ENCODE assay signal across 1 cellular context in the genomic region with DNA sequence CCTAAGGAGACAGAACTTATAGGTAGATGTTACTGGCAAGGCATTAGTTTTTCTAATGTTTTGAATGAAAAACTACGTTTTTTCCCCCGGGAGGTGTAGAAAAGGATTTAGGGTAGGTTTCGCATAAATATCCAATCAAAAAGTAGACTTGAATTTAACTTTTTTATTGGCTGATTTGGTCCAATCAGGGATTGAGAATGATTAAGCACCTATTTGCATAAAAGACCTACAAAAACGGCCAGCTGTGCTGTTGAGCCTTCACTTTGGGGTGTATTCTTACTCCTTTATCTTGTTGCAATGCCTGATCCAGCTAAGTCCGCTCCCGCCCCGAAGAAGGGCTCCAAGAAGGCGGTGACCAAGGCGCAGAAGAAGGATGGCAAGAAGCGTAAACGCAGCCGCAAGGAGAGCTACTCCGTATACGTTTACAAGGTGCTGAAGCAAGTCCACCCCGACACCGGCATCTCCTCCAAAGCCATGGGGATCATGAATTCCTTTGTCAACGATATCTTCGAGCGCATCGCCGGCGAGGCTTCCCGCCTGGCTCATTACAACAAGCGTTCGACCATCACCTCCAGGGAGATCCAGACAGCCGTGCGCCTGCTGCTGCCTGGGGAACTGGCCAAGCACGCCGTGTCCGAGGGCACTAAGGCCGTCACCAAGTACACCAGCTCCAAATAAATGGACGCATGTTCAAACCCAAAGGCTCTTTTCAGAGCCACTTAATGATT.
TF ChIP-seq lines count a peak whose summit lies in the region.

No MANE protein-coding gene starts in this region.

TF ChIP-seq in K562, 482 proteins besides CTCF, POLR2A, EP300 and RAD21 (continued from another document and continues in another):
- TF ChIP-seq RREB1 (CRISPR knock-in tag; IDR thresholded peaks at IDR 0.05) = no peak
- TF ChIP-seq ZNF316 (IDR thresholded peaks at IDR 0.05) = peak; percentile 39
- 0 out of 4 replicates have a peak, but pooled peaks of 1 of the 2 experiments have one; percentile 17 for TF ChIP-seq FOXA3 (CRISPR knock-in tag; conservative IDR thresholded peaks at IDR 0.05 in 1 of 2, IDR thresholded peaks at IDR 0.05 in 1 of 2)
- no peak for TF ChIP-seq NCOA1 (IDR thresholded peaks at IDR 0.05; ENCODE audit: low read depth)
- TF ChIP-seq MAZ (CRISPR knock-in tag; conservative IDR thresholded peaks at IDR 0.05 in 1 of 2, IDR thresholded peaks at IDR 0.05 in 1 of 2) = peak in 1 of 2 experiments; percentile 78; a peak in 2 of 4 replicates
- TF ChIP-seq TCF7L2 (IDR thresholded peaks at IDR 0.05; ENCODE audit: low read depth, low read length) = no peak
- TF ChIP-seq TEAD1 (CRISPR knock-in tag; IDR thresholded peaks at IDR 0.05) = no peak
- TF ChIP-seq PATZ1 (CRISPR knock-in tag; IDR thresholded peaks at IDR 0.05; ENCODE audit: borderline replicate concordance) = no peak
- no peak for TF ChIP-seq PTBP1 (IDR thresholded peaks at IDR 0.05; ENCODE audit: low read depth, low read length)
- no peak for TF ChIP-seq GTF2A2 (tag; IDR thresholded peaks at IDR 0.05)
- TF ChIP-seq TOE1 (IDR thresholded peaks at IDR 0.05; ENCODE audit: borderline replicate concordance) = peak; percentile 42; the same call in 1 of the 2 replicates
- TF ChIP-seq TOE1 (CRISPR knock-in tag; IDR thresholded peaks at IDR 0.05; ENCODE audit: borderline replicate concordance, low read depth) = no peak
- peak; percentile 95 for TF ChIP-seq AFF4 (CRISPR knock-in tag; IDR thresholded peaks at IDR 0.05)
- TF ChIP-seq SMAD3 (CRISPR knock-in tag; conservative IDR thresholded peaks at IDR 0.05) = no peak
- TF ChIP-seq ZNF655 (CRISPR knock-in tag; IDR thresholded peaks at IDR 0.05) = no peak
- TF ChIP-seq BRD9 (IDR thresholded peaks at IDR 0.05; ENCODE audit: low read depth, partially characterized antibody) = peak; percentile 48
- TF ChIP-seq, protein P1, sequence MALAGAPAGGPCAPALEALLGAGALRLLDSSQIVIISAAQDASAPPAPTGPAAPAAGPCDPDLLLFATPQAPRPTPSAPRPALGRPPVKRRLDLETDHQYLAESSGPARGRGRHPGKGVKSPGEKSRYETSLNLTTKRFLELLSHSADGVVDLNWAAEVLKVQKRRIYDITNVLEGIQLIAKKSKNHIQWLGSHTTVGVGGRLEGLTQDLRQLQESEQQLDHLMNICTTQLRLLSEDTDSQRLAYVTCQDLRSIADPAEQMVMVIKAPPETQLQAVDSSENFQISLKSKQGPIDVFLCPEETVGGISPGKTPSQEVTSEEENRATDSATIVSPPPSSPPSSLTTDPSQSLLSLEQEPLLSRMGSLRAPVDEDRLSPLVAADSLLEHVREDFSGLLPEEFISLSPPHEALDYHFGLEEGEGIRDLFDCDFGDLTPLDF (CRISPR knock-in tag; IDR thresholded peaks at IDR 0.05) = no peak
- no peak for TF ChIP-seq PHB2 (IDR thresholded peaks at IDR 0.05; ENCODE audit: low read depth)
- 0 out of 2 replicates have a peak, but pooled peaks have one; percentile 28 for TF ChIP-seq ARID4B (CRISPR knock-in tag; IDR thresholded peaks at IDR 0.05)
- TF ChIP-seq, protein P2, sequence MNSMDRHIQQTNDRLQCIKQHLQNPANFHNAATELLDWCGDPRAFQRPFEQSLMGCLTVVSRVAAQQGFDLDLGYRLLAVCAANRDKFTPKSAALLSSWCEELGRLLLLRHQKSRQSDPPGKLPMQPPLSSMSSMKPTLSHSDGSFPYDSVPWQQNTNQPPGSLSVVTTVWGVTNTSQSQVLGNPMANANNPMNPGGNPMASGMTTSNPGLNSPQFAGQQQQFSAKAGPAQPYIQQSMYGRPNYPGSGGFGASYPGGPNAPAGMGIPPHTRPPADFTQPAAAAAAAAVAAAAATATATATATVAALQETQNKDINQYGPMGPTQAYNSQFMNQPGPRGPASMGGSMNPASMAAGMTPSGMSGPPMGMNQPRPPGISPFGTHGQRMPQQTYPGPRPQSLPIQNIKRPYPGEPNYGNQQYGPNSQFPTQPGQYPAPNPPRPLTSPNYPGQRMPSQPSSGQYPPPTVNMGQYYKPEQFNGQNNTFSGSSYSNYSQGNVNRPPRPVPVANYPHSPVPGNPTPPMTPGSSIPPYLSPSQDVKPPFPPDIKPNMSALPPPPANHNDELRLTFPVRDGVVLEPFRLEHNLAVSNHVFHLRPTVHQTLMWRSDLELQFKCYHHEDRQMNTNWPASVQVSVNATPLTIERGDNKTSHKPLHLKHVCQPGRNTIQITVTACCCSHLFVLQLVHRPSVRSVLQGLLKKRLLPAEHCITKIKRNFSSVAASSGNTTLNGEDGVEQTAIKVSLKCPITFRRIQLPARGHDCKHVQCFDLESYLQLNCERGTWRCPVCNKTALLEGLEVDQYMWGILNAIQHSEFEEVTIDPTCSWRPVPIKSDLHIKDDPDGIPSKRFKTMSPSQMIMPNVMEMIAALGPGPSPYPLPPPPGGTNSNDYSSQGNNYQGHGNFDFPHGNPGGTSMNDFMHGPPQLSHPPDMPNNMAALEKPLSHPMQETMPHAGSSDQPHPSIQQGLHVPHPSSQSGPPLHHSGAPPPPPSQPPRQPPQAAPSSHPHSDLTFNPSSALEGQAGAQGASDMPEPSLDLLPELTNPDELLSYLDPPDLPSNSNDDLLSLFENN (IDR thresholded peaks at IDR 0.05; ENCODE audit: low read depth in 2 of 2, low read length in 2 of 2) = peak in 1 of 2 experiments; percentile 28; a peak in 1 of 4 replicates
- TF ChIP-seq C11orf30 (IDR thresholded peaks at IDR 0.05; ENCODE audit: low read depth) = peak; percentile 63; the same call in 1 of the 2 replicates
- TF ChIP-seq RBM15 (IDR thresholded peaks at IDR 0.05; ENCODE audit: insufficient read depth, low read length) = no peak
- TF ChIP-seq SOX6 (IDR thresholded peaks at IDR 0.05) = peak; percentile 37; the same call in 1 of the 2 replicates
- no peak for TF ChIP-seq HMG20B (CRISPR knock-in tag; IDR thresholded peaks at IDR 0.05)
- no peak; the same call in 1 of the 2 replicates for TF ChIP-seq LEF1 (IDR thresholded peaks at IDR 0.05)
- no peak for TF ChIP-seq HES1 (IDR thresholded peaks at IDR 0.05; ENCODE audit: low read depth)
